In the genomic region with DNA sequence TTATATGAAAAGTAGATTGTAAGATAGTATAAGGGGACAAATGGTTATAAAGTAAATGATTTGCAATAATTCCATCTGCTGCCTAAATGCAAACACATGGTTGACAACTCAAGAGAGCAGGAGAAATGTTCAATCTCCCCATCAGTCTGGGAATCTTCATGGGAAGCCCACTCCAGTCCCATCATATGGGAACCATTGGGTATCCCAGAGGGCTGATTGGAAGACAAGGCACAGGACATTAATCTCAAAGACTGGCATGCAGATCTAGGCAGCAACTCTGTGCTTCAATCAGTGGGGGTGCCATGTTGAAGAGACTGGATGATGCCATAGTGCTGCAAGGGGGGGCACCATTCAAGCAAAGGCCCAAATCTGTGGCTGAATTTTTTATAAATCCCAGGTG, we compare ENCODE assay signal across 7 cellular contexts.
"Had no signal": no experiment of that assay in that cellular context is flagged by ENCODE, and none has a peak within 500 bp of the region (broad histone marks: within the 10 kb centered on the region; RNA-seq: fewer than 3 reads in every experiment).

No MANE protein-coding gene starts in this region.

- H3K4me3 Mint-ChIP-seq: IgD-negative memory B cell had no signal

- H3K27ac ChIP-seq: HL-60 had no signal

- FAIRE-seq: HepG2, K562 had no signal

- H3K36me3 Mint-ChIP-seq: IgD-negative memory B cell had no signal

- H3K4me3 ChIP-seq: K562 had no signal

- ATAC-seq: HepG2, K562 had no signal

- DNase-seq: IMR-90, KBM-7, KG1 had no signal

- H3K4me1 Mint-ChIP-seq: IgD-negative memory B cell had no signal

- H3K27ac Mint-ChIP-seq: IgD-negative memory B cell had no signal
